In the genomic region with DNA sequence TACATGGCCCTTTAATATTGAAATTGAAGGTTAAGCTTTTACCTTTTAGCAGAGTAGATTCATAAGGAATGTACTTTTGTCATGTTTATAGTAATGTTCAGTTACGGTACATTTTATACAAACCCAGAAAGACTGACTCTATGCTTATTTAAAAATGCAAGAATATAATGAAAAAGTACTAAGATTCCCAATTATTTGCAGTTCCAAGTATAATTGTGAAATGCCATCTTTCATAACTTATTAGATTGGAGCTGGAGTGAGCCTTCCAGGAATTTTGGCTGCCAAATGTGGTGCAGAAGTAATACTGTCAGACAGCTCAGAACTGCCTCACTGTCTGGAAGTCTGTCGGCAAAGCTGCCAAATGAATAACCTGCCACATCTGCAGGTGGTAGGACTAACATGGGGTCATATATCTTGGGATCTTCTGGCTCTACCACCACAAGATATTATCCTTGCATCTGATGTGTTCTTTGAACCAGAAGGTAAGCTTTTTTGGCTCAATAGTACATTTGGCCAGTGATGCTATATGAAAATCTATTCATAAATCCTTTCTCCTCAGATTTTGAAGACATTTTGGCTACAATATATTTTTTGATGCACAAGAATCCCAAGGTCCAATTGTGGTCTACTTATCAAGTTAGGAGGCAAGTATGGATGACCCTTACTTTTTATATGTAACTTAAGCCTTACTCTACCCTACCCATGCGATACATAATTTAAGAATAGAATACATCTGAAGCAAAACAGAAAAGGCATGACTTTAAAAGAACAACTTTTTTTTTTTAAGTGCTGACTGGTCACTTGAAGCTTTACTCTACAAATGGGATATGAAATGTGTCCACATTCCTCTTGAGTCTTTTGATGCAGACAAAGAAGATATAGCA, we compare ENCODE assay signal across 1 cellular context.
TF ChIP-seq lines count a peak whose summit lies in the region.

No MANE protein-coding gene starts in this region.

TF ChIP-seq in WTC11, 78 proteins besides CTCF, POLR2A, EP300 and RAD21 (continued from another document):
- TF ChIP-seq, protein P1, sequence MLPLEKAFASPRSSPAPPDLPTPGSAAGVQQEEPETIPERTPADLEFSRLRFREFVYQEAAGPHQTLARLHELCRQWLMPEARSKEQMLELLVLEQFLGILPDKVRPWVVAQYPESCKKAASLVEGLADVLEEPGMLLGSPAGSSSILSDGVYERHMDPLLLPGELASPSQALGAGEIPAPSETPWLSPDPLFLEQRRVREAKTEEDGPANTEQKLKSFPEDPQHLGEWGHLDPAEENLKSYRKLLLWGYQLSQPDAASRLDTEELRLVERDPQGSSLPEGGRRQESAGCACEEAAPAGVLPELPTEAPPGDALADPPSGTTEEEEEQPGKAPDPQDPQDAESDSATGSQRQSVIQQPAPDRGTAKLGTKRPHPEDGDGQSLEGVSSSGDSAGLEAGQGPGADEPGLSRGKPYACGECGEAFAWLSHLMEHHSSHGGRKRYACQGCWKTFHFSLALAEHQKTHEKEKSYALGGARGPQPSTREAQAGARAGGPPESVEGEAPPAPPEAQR (CRISPR knock-in tag; IDR thresholded peaks at IDR 0.05): 0 out of 2 replicates have a peak, but pooled peaks have one; percentile 5
- TF ChIP-seq ZBTB21 (CRISPR knock-in tag; IDR thresholded peaks at IDR 0.05; ENCODE audit: borderline replicate concordance): no peak
- TF ChIP-seq NFATC4 (CRISPR knock-in tag; IDR thresholded peaks at IDR 0.05): peak; percentile 83; the same call in 1 of the 2 replicates
- TF ChIP-seq ATF6 (CRISPR knock-in tag; IDR thresholded peaks at IDR 0.05): no peak
- TF ChIP-seq ZNF317 (CRISPR knock-in tag; IDR thresholded peaks at IDR 0.05; ENCODE audit: borderline replicate concordance, low read depth): no peak
- 0 out of 2 replicates have a peak, but pooled peaks have one; percentile 5 for TF ChIP-seq CREM (CRISPR knock-in tag; IDR thresholded peaks at IDR 0.05)
- TF ChIP-seq, protein P2, sequence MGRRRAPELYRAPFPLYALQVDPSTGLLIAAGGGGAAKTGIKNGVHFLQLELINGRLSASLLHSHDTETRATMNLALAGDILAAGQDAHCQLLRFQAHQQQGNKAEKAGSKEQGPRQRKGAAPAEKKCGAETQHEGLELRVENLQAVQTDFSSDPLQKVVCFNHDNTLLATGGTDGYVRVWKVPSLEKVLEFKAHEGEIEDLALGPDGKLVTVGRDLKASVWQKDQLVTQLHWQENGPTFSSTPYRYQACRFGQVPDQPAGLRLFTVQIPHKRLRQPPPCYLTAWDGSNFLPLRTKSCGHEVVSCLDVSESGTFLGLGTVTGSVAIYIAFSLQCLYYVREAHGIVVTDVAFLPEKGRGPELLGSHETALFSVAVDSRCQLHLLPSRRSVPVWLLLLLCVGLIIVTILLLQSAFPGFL (CRISPR knock-in tag; IDR thresholded peaks at IDR 0.05; ENCODE audit: borderline replicate concordance): no peak
- no peak for TF ChIP-seq ZNF396 (CRISPR knock-in tag; IDR thresholded peaks at IDR 0.05; ENCODE audit: borderline replicate concordance)
- no peak for TF ChIP-seq MAX (CRISPR knock-in tag; IDR thresholded peaks at IDR 0.05)
- TF ChIP-seq CREB1 (CRISPR knock-in tag; IDR thresholded peaks at IDR 0.05): no peak
- TF ChIP-seq FOXK1 (CRISPR knock-in tag; IDR thresholded peaks at IDR 0.05): no peak
